In genomic region chr9:116689633-116690032, GRCh38 we compare ENCODE assay signal across 21 cellular contexts. TPM values are rescaled to one million over a fixed set of nuclear protein-coding genes. Genes with fewer than 3 reads are reported as not detected.
DNase-seq lines count a peak whose midpoint lies in the region; ATAC-seq and TF ChIP-seq lines count a peak whose summit lies in the region.
"Had no signal": no experiment of that assay in that cellular context is flagged by ENCODE, and none has a peak within 500 bp of the region (broad histone marks: within the 10 kb centered on the region; RNA-seq: fewer than 3 reads in every experiment).

No MANE protein-coding gene starts in this region.

- H3K9me3 ChIP-seq in breast epithelium (no peaks in the 10 kb centered on the region), T-helper 17 cell (ENCODE audit: control insufficient read depth, low read length, poor library complexity, severe bottlenecking) (no peaks in the 10 kb centered on the region)

- H3K4me1 Mint-ChIP-seq in MCF 10A (ENCODE audit: insufficient read depth, unreplicated experiment) (peaks cover 50% of the 10 kb centered on the region), T-helper 17 cell (peaks cover 54% of the 10 kb centered on the region)
- H3K4me1 Mint-ChIP-seq in stimulated activated effector memory CD8-positive, alpha-beta T cell treated with anti-CD3 and anti-CD28 coated beads, Interleukin-12 subunit alpha, Interleukin-12 subunit beta, amount 100 ng/mL, for 72 hours, result peaks cover 72% of the 10 kb centered on the region

- H3K9me3 Mint-ChIP-seq in MCF 10A (ENCODE audit: unreplicated experiment), result no peaks in the 10 kb centered on the region
- no peaks in the 10 kb centered on the region for H3K9me3 Mint-ChIP-seq in stimulated activated effector memory CD8-positive, alpha-beta T cell treated with anti-CD3 and anti-CD28 coated beads, Interleukin-12 subunit alpha, Interleukin-12 subunit beta, amount 100 ng/mL, for 72 hours
- H3K9me3 Mint-ChIP-seq: CD8-positive, alpha-beta T cell had no signal

- TF ChIP-seq CTCF in MCF 10A (IDR thresholded peaks at IDR 0.05; ENCODE audit: unreplicated experiment) (no peak), breast epithelium (IDR thresholded peaks at IDR 0.05) (no peak)

- no peak overlapping the region for H3K4me3 ChIP-seq in breast epithelium

- intact Hi-C loops in MCF 10A (cut with micrococcal nuclease), result no loop called here
- intact Hi-C loops in breast epithelium (cut with DNase I; ENCODE audit: low total_unique reads), result no loop called here
- intact Hi-C loops in left colon (cut with DNase I, micrococcal nuclease), result no loop called here

- POLR2A ChIA-PET in MCF 10A (lab: Yijun Ruan, JAX), result interaction anchor here (1.4 kb wide), 1 partner anchor 9 kb away, joined by 6 read pairs; no protein-coding TSS in a partner anchor

- DNase-seq in MCF 10A (ENCODE audit: unreplicated experiment), result no peak
- no peak for DNase-seq in breast epithelium (ENCODE audit: low spot score in 2 of 2)
- no peak for DNase-seq in T-helper 17 cell
- DNase-seq in left colon, result no peak
- DNase-seq in stimulated activated effector memory CD8-positive, alpha-beta T cell treated with anti-CD3 and anti-CD28 coated beads, Interleukin-12 subunit alpha, Interleukin-12 subunit beta, amount 100 ng/mL, for 72 hours (ENCODE audit: low spot score in 2 of 2), result no peak
- no peak for DNase-seq in NCI-H1694 treated with DMSO at 0.1 percent for 48 hours (lab: John Stamatoyannopoulos, UW)
- no peak for DNase-seq in NCI-H2107 treated with DMSO at 0.1 percent for 48 hours (lab: John Stamatoyannopoulos, UW; ENCODE audit: unreplicated experiment)
- DNase-seq in effector CD8-positive, alpha-beta T cell (lab: John Stamatoyannopoulos, UW), result no peak
- DNase-seq: activated CD4-positive, alpha-beta T cell treated with anti-CD3 and anti-CD28 coated beads, Interleukin-2, amount 50 U/mL, for 4 hours; activated naive CD4-positive, alpha-beta T cell treated with Interleukin-2 at 50 U/mL for 16 hours; CD8-positive, alpha-beta T cell; DMS79; kidney; mammary epithelial cell; naive B cell; NCI-H2029; NCI-H446 treated with DMSO at 0.1 percent for 48 hours; NK-92 treated with Interleukin-12 subunit alpha and Interleukin-12 subunit beta, amount 100 ng/mL, for 24 hours; RPMI8226 had no signal

- no peak for ATAC-seq in T-helper 17 cell
- ATAC-seq in left colon, result peak; percentile 34
- ATAC-seq in stimulated activated effector memory CD8-positive, alpha-beta T cell treated with anti-CD3 and anti-CD28 coated beads, Interleukin-12 subunit alpha, Interleukin-12 subunit beta, amount 100 ng/mL, for 72 hours, result no peak
- ATAC-seq: CD8-positive, alpha-beta T cell; HCT116 had no signal

- CTCF ChIA-PET in MCF 10A (lab: Yijun Ruan, JAX), result no interaction called here

- BruUV-seq in MCF 10A (replicated peaks; lab: Mats Ljungman, UMichigan), result no TSS peak

- H3K27ac Mint-ChIP-seq in MCF 10A (ENCODE audit: low read depth, unreplicated experiment) (peak overlapping the region; percentile 49), T-helper 17 cell (peak overlapping the region; percentile 90)
- peak overlapping the region; percentile 48 for H3K27ac Mint-ChIP-seq in stimulated activated effector memory CD8-positive, alpha-beta T cell treated with anti-CD3 and anti-CD28 coated beads, Interleukin-12 subunit alpha, Interleukin-12 subunit beta, amount 100 ng/mL, for 72 hours
- H3K27ac Mint-ChIP-seq: CD8-positive, alpha-beta T cell had no signal

- peak overlapping the region; percentile 15 for H3K4me3 Mint-ChIP-seq in MCF 10A (ENCODE audit: unreplicated experiment)
- no peak overlapping the region for H3K4me3 Mint-ChIP-seq in T-helper 17 cell
- no peak overlapping the region for H3K4me3 Mint-ChIP-seq in stimulated activated effector memory CD8-positive, alpha-beta T cell treated with anti-CD3 and anti-CD28 coated beads, Interleukin-12 subunit alpha, Interleukin-12 subunit beta, amount 100 ng/mL, for 72 hours

- H3K27me3 ChIP-seq in breast epithelium, result no peaks in the 10 kb centered on the region

- peaks cover 0 to 6% of the 10 kb centered on the region in 2 donors for H3K4me1 ChIP-seq in breast epithelium

- H3K27me3 Mint-ChIP-seq in MCF 10A (ENCODE audit: insufficient read depth, unreplicated experiment), result no peaks in the 10 kb centered on the region
- H3K27me3 Mint-ChIP-seq in T-helper 17 cell, result no peaks in the 10 kb centered on the region
- H3K27me3 Mint-ChIP-seq: naive B cell had no signal

- TF ChIP-seq POLR2A in breast epithelium (IDR thresholded peaks at IDR 0.05), result no peak

- H3K36me3 ChIP-seq in breast epithelium, result no peaks in the 10 kb centered on the region

- no peak overlapping the region for H3K27ac ChIP-seq in breast epithelium
- H3K27ac ChIP-seq: VCaP had no signal

- H3K36me3 Mint-ChIP-seq in MCF 10A (ENCODE audit: insufficient read depth, unreplicated experiment), result peaks cover 4% of the 10 kb centered on the region
- peaks cover 7% of the 10 kb centered on the region for H3K36me3 Mint-ChIP-seq in T-helper 17 cell (ENCODE audit: low read depth)
- H3K36me3 Mint-ChIP-seq in stimulated activated effector memory CD8-positive, alpha-beta T cell treated with anti-CD3 and anti-CD28 coated beads, Interleukin-12 subunit alpha, Interleukin-12 subunit beta, amount 100 ng/mL, for 72 hours, result peaks cover 11% of the 10 kb centered on the region
- H3K36me3 Mint-ChIP-seq: naive B cell had no signal

RNA-seq across cellular contexts. Expression of gene TRIM32, which starts 2.5 kb away (rescaled TPM):
- total RNA-seq in MCF 10A (2022) (17.8 and 18.8 TPM in 2 replicates), breast epithelium (10 to 100 TPM; 18.7 to 20.2 (median 19.0) TPM), T-helper 17 cell (10 to 100 TPM in 1 of 2 donors, 1 to 10 TPM in 1; 8.6 to 10.8 TPM), left colon (10 to 100 TPM; 11.4 to 17.7 TPM)
